Comparison of ENCODE assay signal across 11 cellular contexts in the genomic region with DNA sequence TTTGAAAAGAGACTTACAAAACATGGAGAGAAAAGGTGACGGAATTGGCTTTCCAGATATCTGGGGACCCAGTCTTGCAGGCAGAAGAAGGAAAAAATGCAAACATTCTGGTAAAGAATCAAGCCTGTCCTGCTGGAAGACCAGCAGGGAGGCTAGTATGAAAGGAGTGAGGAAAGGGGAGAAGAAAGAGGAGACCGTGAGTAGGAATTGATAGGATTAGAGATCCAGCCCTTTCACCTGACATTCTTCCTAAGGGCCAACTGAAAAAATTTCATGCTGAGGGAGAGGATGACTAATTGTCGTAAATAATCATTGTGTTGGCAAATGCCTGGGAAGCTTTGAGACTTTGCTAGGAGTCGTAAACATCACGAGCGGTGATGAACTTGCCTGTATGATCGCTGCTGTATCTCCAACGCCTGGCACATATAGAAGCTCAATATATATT. TPM values are rescaled to one million over a fixed set of nuclear protein-coding genes. Genes with fewer than 3 reads are reported as not detected.
DNase-seq lines count a peak whose midpoint lies in the region; TF ChIP-seq lines count a peak whose summit lies in the region.
"Had no signal": no experiment of that assay in that cellular context is flagged by ENCODE, and none has a peak within 500 bp of the region (broad histone marks: within the 10 kb centered on the region; RNA-seq: fewer than 3 reads in every experiment).

No MANE protein-coding gene starts in this region.

- peak overlapping the region; percentile 64 for H3K4me3 ChIP-seq in HUES64 (ENCODE audit: low read length)
- no peak overlapping the region for H3K4me3 ChIP-seq in prostate gland

- WGBS in HUES64: 12% methylated on average over 7 of the region's 8 CpGs
- 59% methylated on average over 8 of the region's 8 CpGs for WGBS in prostate gland

- H3K27ac ChIP-seq in HUES64 (ENCODE audit: low read depth, low read length) (peak overlapping the region; percentile 14; the same call in 1 of the 2 replicates), prostate gland (peak overlapping the region; percentile 27 to 92)
- H3K27ac ChIP-seq: HL-60 had no signal

- peaks cover 74% of the 10 kb centered on the region for H3K27me3 Mint-ChIP-seq in brain

- no peaks in the 10 kb centered on the region for H3K36me3 Mint-ChIP-seq in brain

- H3K27ac Mint-ChIP-seq in brain: peak overlapping the region in 3 of 5 experiments; percentile 29 to 89 (median 78)
- H3K27ac Mint-ChIP-seq: activated CD4-positive, alpha-beta T cell treated with anti-CD3 and anti-CD28 coated beads, Interleukin-2, amount 10 ng/mL, durations not matched to agents 7 days and 5 days had no signal

- TF ChIP-seq CTCF in brain (conservative IDR thresholded peaks at IDR 0.05) (no peak), prostate gland (IDR thresholded peaks at IDR 0.05) (no peak)

- H3K9ac ChIP-seq in HUES64 (ENCODE audit: low read depth, low read length): peak overlapping the region; percentile 82; the same call in 1 of the 2 replicates

- peaks cover 53% of the 10 kb centered on the region for H3K4me1 Mint-ChIP-seq in brain

- no peaks in the 10 kb centered on the region for H3K9me3 ChIP-seq in HUES64 (ENCODE audit: insufficient read depth, low read depth, low read length)
- H3K9me3 ChIP-seq in prostate gland: no peaks in the 10 kb centered on the region

- no peak for TF ChIP-seq POLR2A in prostate gland (IDR thresholded peaks at IDR 0.05)

- H3K27me3 ChIP-seq in HUES64 (ENCODE audit: insufficient read depth, low read length): peaks cover 39% of the 10 kb centered on the region
- H3K27me3 ChIP-seq in prostate gland (replicated peaks; ENCODE audit: insufficient read depth): no peaks in the 10 kb centered on the region

- intact Hi-C loops in prostate gland (cut with DNase I): loop anchor here (5.0 to 10.0 kb wide), 2 partner anchors 80 to 722 kb away; partner anchors contain the start of gene ITPR2

- no peaks in the 10 kb centered on the region for H3K9me3 Mint-ChIP-seq in brain
- H3K9me3 Mint-ChIP-seq: activated CD4-positive, alpha-beta T cell treated with anti-CD3 and anti-CD28 coated beads, Interleukin-2, amount 10 ng/mL, durations not matched to agents 7 days and 5 days had no signal

- H3K36me3 ChIP-seq in HUES64 (ENCODE audit: insufficient read depth, low read length) (no peaks in the 10 kb centered on the region), prostate gland (no peaks in the 10 kb centered on the region)

- DNase-seq in EH (ENCODE audit: low read depth) (peak; percentile 18), prostate gland (ENCODE audit: low spot score) (no peak), SHP77 treated with DMSO at 0.1 percent for 48 hours (lab: John Stamatoyannopoulos, UW) (no peak), COR-L47 (lab: John Stamatoyannopoulos, UW) (no peak), NCI-H2107 (lab: John Stamatoyannopoulos, UW) (no peak)
- DNase-seq in NK-92 treated with Interleukin-12 subunit alpha and Interleukin-12 subunit beta, amount 100 ng/mL, for 24 hours (lab: John Stamatoyannopoulos, UW): no peak
- DNase-seq: activated CD4-positive, alpha-beta T cell treated with anti-CD3 and anti-CD28 coated beads, Interleukin-2, amount 10 ng/mL, durations not matched to agents 7 days and 5 days; NCI-H82 had no signal

- peaks cover 52% of the 10 kb centered on the region for H3K4me1 ChIP-seq in HUES64 (ENCODE audit: insufficient read depth, low read length)
- H3K4me1 ChIP-seq in prostate gland (replicated peaks): no peaks in the 10 kb centered on the region

- H3K4me3 Mint-ChIP-seq in brain: peak overlapping the region; percentile 88 to 92 (median 90)
- H3K4me3 Mint-ChIP-seq: activated CD4-positive, alpha-beta T cell treated with anti-CD3 and anti-CD28 coated beads, Interleukin-2, amount 10 ng/mL, durations not matched to agents 7 days and 5 days had no signal

RNA-seq across cellular contexts. Expression of gene BHLHE41, which starts 12.1 kb away (rescaled TPM):
- 0.55 TPM for polyA plus RNA-seq in HUES64 (2013, experiment 1 of 2)
- 1.2 TPM for polyA plus RNA-seq in HUES64 (2013, experiment 2 of 2)
- polyA plus RNA-seq in brain (ENCODE audit: insufficient read depth, low read depth, low replicate concordance): 24.7 TPM
- 10 to 100 TPM; 11.3 to 31.5 TPM for total RNA-seq in prostate gland
- total RNA-seq: activated CD4-positive, alpha-beta T cell treated with anti-CD3 and anti-CD28 coated beads, Interleukin-2, amount 10 ng/mL, durations not matched to agents 7 days and 5 days had no signal
